8 cellular contexts compared by ENCODE assay signal in the genomic region with DNA sequence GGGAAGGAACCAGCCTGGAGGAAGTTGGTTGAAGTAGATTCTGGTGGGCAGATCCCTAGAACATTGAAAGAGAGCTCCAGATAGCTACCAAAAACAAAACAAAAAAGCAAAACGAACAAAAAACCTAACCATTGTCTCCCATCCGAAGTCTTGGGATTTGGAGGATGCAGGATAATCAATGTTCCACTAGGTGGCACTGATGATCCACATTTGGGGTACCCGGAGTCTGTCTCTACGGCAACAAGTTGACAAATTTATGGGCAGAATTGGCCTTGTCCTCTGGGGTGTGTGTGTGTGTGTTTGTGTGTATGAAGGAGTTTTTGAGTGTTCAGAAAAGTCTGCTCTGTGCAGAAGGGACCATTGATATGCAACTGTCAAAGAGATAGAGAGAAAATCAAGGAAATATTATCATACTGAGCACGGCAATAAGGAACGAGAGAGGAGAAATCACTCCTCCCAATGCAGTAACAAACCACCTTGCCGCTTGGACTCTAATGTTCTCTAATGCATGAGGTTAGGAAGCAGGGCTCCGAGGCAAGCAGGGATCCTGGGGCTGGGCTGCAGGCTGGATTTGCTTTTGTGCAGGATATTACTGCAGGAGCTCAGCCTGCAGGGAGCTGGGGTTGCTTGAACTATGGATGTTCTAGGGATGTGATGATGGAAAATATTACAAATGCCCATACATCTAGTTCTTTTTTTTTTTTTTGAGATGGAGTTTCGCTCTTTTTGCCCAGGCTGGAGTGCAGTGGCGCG. TPM values are rescaled to one million over a fixed set of nuclear protein-coding genes. Genes with fewer than 3 reads are reported as not detected.
DNase-seq lines count a peak whose midpoint lies in the region; ATAC-seq and TF ChIP-seq lines count a peak whose summit lies in the region.

No MANE protein-coding gene starts in this region.

- intact Hi-C loops in vagina (cut with DNase I): no loop called here

- H3K27me3 Mint-ChIP-seq in natural killer cell treated with Interleukin-12 subunit alpha and Interleukin-12 subunit beta and Interleukin-15 and Interleukin-18, amount 100 ng/mL, for 72 hours: peaks cover 21 to 23% of the 10 kb centered on the region in 2 donors

- no peaks in the 10 kb centered on the region for H3K9me3 Mint-ChIP-seq in natural killer cell treated with Interleukin-12 subunit alpha and Interleukin-12 subunit beta and Interleukin-15 and Interleukin-18, amount 100 ng/mL, for 72 hours

- DNase-seq in AG08395 (ENCODE audit: low spot score) (peak; percentile 82), GM12865 (ENCODE audit: low read depth) (peak; percentile 75), NCI-H526 (lab: John Stamatoyannopoulos, UW) (peak; percentile 42 to 73), fibroblast of mammary gland (ENCODE audit: low read depth) (peak; percentile 70), vagina (ENCODE audit: extremely low spot score in 2 of 2) (no peak)
- DNase-seq in activated CD8-positive, alpha-beta memory T cell treated with anti-CD3 and anti-CD28 coated beads, Interleukin-2, amount 50 U/mL, for 4 hours: peak; percentile 32
- DNase-seq in natural killer cell treated with Interleukin-12 subunit alpha and Interleukin-12 subunit beta and Interleukin-15 and Interleukin-18, amount 100 ng/mL, for 72 hours (ENCODE audit: low spot score): peak; percentile 71

- no peak overlapping the region for H3K4me3 Mint-ChIP-seq in natural killer cell treated with Interleukin-12 subunit alpha and Interleukin-12 subunit beta and Interleukin-15 and Interleukin-18, amount 100 ng/mL, for 72 hours

- H3K36me3 Mint-ChIP-seq in natural killer cell treated with Interleukin-12 subunit alpha and Interleukin-12 subunit beta and Interleukin-15 and Interleukin-18, amount 100 ng/mL, for 72 hours: no peaks in the 10 kb centered on the region

- H3K4me1 Mint-ChIP-seq in natural killer cell treated with Interleukin-12 subunit alpha and Interleukin-12 subunit beta and Interleukin-15 and Interleukin-18, amount 100 ng/mL, for 72 hours (ENCODE audit: low read depth in 2 of 2): peaks cover 5 to 8% of the 10 kb centered on the region in 2 donors

- H3K4me1 ChIP-seq in vagina: peaks cover 7% of the 10 kb centered on the region

- no peak overlapping the region for H3K27ac Mint-ChIP-seq in natural killer cell treated with Interleukin-12 subunit alpha and Interleukin-12 subunit beta and Interleukin-15 and Interleukin-18, amount 100 ng/mL, for 72 hours

- H3K36me3 ChIP-seq in vagina: no peaks in the 10 kb centered on the region

- no peak for TF ChIP-seq POLR2A in vagina (IDR thresholded peaks at IDR 0.05)

- H3K4me3 ChIP-seq in GM12865 (ENCODE audit: low read depth, low read length): no peak overlapping the region
- no peak overlapping the region for H3K4me3 ChIP-seq in fibroblast of mammary gland (ENCODE audit: control insufficient read depth, low read depth, low read length)
- H3K4me3 ChIP-seq in vagina: no peak overlapping the region

- H3K27ac ChIP-seq in vagina: no peak overlapping the region

- TF ChIP-seq CTCF in GM12865 (IDR thresholded peaks at IDR 0.05; ENCODE audit: insufficient read depth, low read depth, low read length, missing control alignments): peak; percentile 79
- peak; percentile 91 for TF ChIP-seq CTCF in fibroblast of mammary gland (conservative IDR thresholded peaks at IDR 0.05; ENCODE audit: control insufficient read depth, insufficient read depth, low read depth, low read length)
- peak; percentile 47 to 72 (median 65) for TF ChIP-seq CTCF in vagina (IDR thresholded peaks at IDR 0.05)

- no peaks in the 10 kb centered on the region for H3K9me3 ChIP-seq in vagina

- peak; percentile 49 for ATAC-seq in HG03039 (IDR thresholded peaks at IDR 0.05; ENCODE audit: unreplicated experiment)
- ATAC-seq in natural killer cell treated with Interleukin-12 subunit alpha and Interleukin-12 subunit beta and Interleukin-15 and Interleukin-18, amount 100 ng/mL, for 72 hours: peak in 1 of 2 donors; percentile 66

- H3K27me3 ChIP-seq in vagina: no peaks in the 10 kb centered on the region

RNA-seq across cellular contexts. Expression of gene KLHL25, which starts 59.8 kb away (rescaled TPM):
- 1 to 10 TPM; 4.7 to 8.5 TPM for total RNA-seq in natural killer cell treated with Interleukin-12 subunit alpha and Interleukin-12 subunit beta and Interleukin-15 and Interleukin-18, amount 100 ng/mL, for 72 hours
- total RNA-seq in vagina: 9.6 TPM

Comparison
In these comparisons a context has a peak if more than half of its experiments do, and no peak if none do; other contexts are left out.
1. DNase-seq: peak in AG08395 (single experiment), GM12865 (single experiment), NCI-H526 (2 of 2), activated CD8-positive, alpha-beta memory T cell treated with anti-CD3 and anti-CD28 coated beads, Interleukin-2, amount 50 U/mL, for 4 hours (single experiment), fibroblast of mammary gland (single experiment) and natural killer cell treated with Interleukin-12 subunit alpha and Interleukin-12 subunit beta and Interleukin-15 and Interleukin-18, amount 100 ng/mL, for 72 hours (single experiment); none in vagina (0 of 2).
2. Peak in every context shown above with its lines, with median percentiles within 50 percentile points of each other: CTCF ChIP-seq.